Comparison of ENCODE assay signal across 16 cellular contexts in genomic region chr12:49036029-49036428, GRCh38. TPM values are rescaled to one million over a fixed set of nuclear protein-coding genes. Genes with fewer than 3 reads are reported as not detected.
DNase-seq lines count a peak whose midpoint lies in the region; ATAC-seq and TF ChIP-seq lines count a peak whose summit lies in the region.
"Had no signal": no experiment of that assay in that cellular context is flagged by ENCODE, and none has a peak within 500 bp of the region (broad histone marks: within the 10 kb centered on the region; RNA-seq: fewer than 3 reads in every experiment).

No MANE protein-coding gene starts in this region.

- no peak overlapping the region for H3K4me3 Mint-ChIP-seq in CD8-positive, alpha-beta T cell
- no peak overlapping the region for H3K4me3 Mint-ChIP-seq in T-helper 17 cell
- H3K4me3 Mint-ChIP-seq: B cell; CD4-positive, alpha-beta T cell; HFFc6 had no signal

- CTCF ChIA-PET in CD8-positive, alpha-beta T cell (lab: Charles Lee) = interaction anchor here (0.8 to 1.6 kb wide), 4 partner anchors 28 to 65 kb away, joined by 3 to 5 read pairs (median 4); partner anchors contain the start of gene WNT1

- ATAC-seq in CD8-positive, alpha-beta T cell = no peak
- no peak for ATAC-seq in T-helper 17 cell
- ATAC-seq: K562 had no signal

- no peak for TF ChIP-seq POLR2A in esophagus squamous epithelium (IDR thresholded peaks at IDR 0.05)

- DNase-seq in CD8-positive, alpha-beta T cell = no peak
- DNase-seq in T-helper 17 cell = no peak
- no peak for DNase-seq in NCI-H526 (lab: John Stamatoyannopoulos, UW)
- DNase-seq in esophagus squamous epithelium (lab: John Stamatoyannopoulos, UW) = no peak
- DNase-seq: C1 segment of cervical spinal cord; Caco-2; CD4-positive, alpha-beta T cell; DND-41; GDM1; HFFc6 had no signal

- no peaks in the 10 kb centered on the region for H3K27me3 Mint-ChIP-seq in CD8-positive, alpha-beta T cell (ENCODE audit: low read depth)
- H3K27me3 Mint-ChIP-seq in T-helper 17 cell = no peaks in the 10 kb centered on the region
- H3K27me3 Mint-ChIP-seq: B cell; CD4-positive, alpha-beta T cell had no signal

- no peaks in the 10 kb centered on the region for H3K4me1 Mint-ChIP-seq in CD8-positive, alpha-beta T cell (ENCODE audit: low read depth)
- peaks cover 8% of the 10 kb centered on the region for H3K4me1 Mint-ChIP-seq in T-helper 17 cell
- H3K4me1 Mint-ChIP-seq: B cell had no signal

- no peaks in the 10 kb centered on the region for H3K27me3 ChIP-seq in CD8-positive, alpha-beta T cell (ENCODE audit: insufficient read depth, low read length)
- H3K27me3 ChIP-seq in neutrophil (no peaks in the 10 kb centered on the region), esophagus squamous epithelium (no peaks in the 10 kb centered on the region)

- H3K27ac ChIP-seq in CD8-positive, alpha-beta T cell (ENCODE audit: low read depth, low read length) = no peak overlapping the region
- H3K27ac ChIP-seq in neutrophil (peak overlapping the region; percentile 67), esophagus squamous epithelium (no peak overlapping the region)
- H3K27ac ChIP-seq: HL-60 had no signal

- H3K4me3 ChIP-seq in CD8-positive, alpha-beta T cell (ENCODE audit: low read depth, low read length) = no peak overlapping the region
- H3K4me3 ChIP-seq in neutrophil (ENCODE audit: low read depth in 1 of 2, low read length in 1 of 2) (no peak overlapping the region), esophagus squamous epithelium (no peak overlapping the region)
- H3K4me3 ChIP-seq: HAP-1, K562 had no signal

- H3K36me3 ChIP-seq in CD8-positive, alpha-beta T cell (ENCODE audit: insufficient read depth, low read length) = peaks cover 47% of the 10 kb centered on the region
- peaks cover 97% of the 10 kb centered on the region for H3K36me3 ChIP-seq in neutrophil
- H3K36me3 ChIP-seq in esophagus squamous epithelium = peaks cover 79 to 100% (median 86%) of the 10 kb centered on the region in 3 donors

- intact Hi-C loops in CD8-positive, alpha-beta T cell (cut with DNase I, micrococcal nuclease) = no loop called here
- intact Hi-C loops in esophagus squamous epithelium (cut with DNase I) = no loop called here

- peak overlapping the region; percentile 47 for H3K27ac Mint-ChIP-seq in CD8-positive, alpha-beta T cell
- peak overlapping the region; percentile 60 for H3K27ac Mint-ChIP-seq in T-helper 17 cell
- H3K27ac Mint-ChIP-seq: B cell; CD4-positive, alpha-beta T cell; HFFc6 had no signal

- no peak for TF ChIP-seq CTCF in CD8-positive, alpha-beta T cell (IDR thresholded peaks at IDR 0.05)
- no peak for TF ChIP-seq CTCF in neutrophil (IDR thresholded peaks at IDR 0.05)
- no peak for TF ChIP-seq CTCF in esophagus squamous epithelium (IDR thresholded peaks at IDR 0.05)

- no peaks in the 10 kb centered on the region for H3K9me3 Mint-ChIP-seq in CD8-positive, alpha-beta T cell
- H3K9me3 Mint-ChIP-seq: CD4-positive, alpha-beta T cell; HFFc6 had no signal

- H3K9me3 ChIP-seq in CD8-positive, alpha-beta T cell (ENCODE audit: low read length) = no peaks in the 10 kb centered on the region
- H3K9me3 ChIP-seq in T-helper 17 cell (ENCODE audit: control insufficient read depth, low read length, poor library complexity, severe bottlenecking) = no peaks in the 10 kb centered on the region
- H3K9me3 ChIP-seq in neutrophil = no peaks in the 10 kb centered on the region
- no peaks in the 10 kb centered on the region for H3K9me3 ChIP-seq in esophagus squamous epithelium
- H3K9me3 ChIP-seq: Caco-2, HAP-1 had no signal

- 74 to 88% methylated on average over 4 of the region's 4 CpGs for WGBS in esophagus squamous epithelium, 2 donors

- POLR2A ChIA-PET in CD8-positive, alpha-beta T cell (lab: Charles Lee) = interaction anchor here (0.7 kb wide), 2 partner anchors 75 to 78 kb away, joined by 3 to 5 read pairs; no protein-coding TSS in a partner anchor

- peaks cover 76% of the 10 kb centered on the region for H3K36me3 Mint-ChIP-seq in CD8-positive, alpha-beta T cell
- H3K36me3 Mint-ChIP-seq in T-helper 17 cell (ENCODE audit: low read depth) = peaks cover 3% of the 10 kb centered on the region

- no peaks in the 10 kb centered on the region for H3K4me1 ChIP-seq in CD8-positive, alpha-beta T cell (ENCODE audit: insufficient read depth, low read length)
- H3K4me1 ChIP-seq in neutrophil (ENCODE audit: control insufficient read depth in 1 of 2, insufficient read depth in 1 of 2, low read depth in 1 of 2, low read length in 1 of 2) (peaks cover 9 to 14% of the 10 kb centered on the region in 2 experiments), esophagus squamous epithelium (no peaks in the 10 kb centered on the region)
- H3K4me1 ChIP-seq: Caco-2, HAP-1 had no signal

RNA-seq across cellular contexts. Expression of gene PRKAG1, which starts 17.5 kb away (rescaled TPM):
- total RNA-seq in CD8-positive, alpha-beta T cell = 10 to 100 TPM; 30.2 to 34.3 TPM
- total RNA-seq in T-helper 17 cell (10 to 100 TPM; 41.4 to 47.7 TPM), esophagus squamous epithelium (10 to 100 TPM; 31.9 to 58.6 (median 47.8) TPM)

RNA-seq across cellular contexts. Expression of gene KMT2D, which starts 24.6 kb away (rescaled TPM):
- total RNA-seq in CD8-positive, alpha-beta T cell = 100 to 1,000 TPM; 112 to 127 TPM
- 100 to 1,000 TPM; 137 to 139 TPM for total RNA-seq in T-helper 17 cell
- total RNA-seq in esophagus squamous epithelium = 10 to 100 TPM; 29.4 to 67.9 (median 47.9) TPM

RNA-seq across cellular contexts. Expression of gene RHEBL1, which starts 33.8 kb away (rescaled TPM):
- total RNA-seq in CD8-positive, alpha-beta T cell = 1 to 10 TPM; 4.7 to 5.6 TPM
- total RNA-seq in T-helper 17 cell (1 to 10 TPM; 7.9 to 8.1 TPM), esophagus squamous epithelium (under 1 TPM in 2 of 4 donors, not detected in 2; 0.23 to 0.44 TPM)

RNA-seq across cellular contexts. Expression of gene DDN, which starts 36.9 kb away (rescaled TPM):
- 1 to 10 TPM; 1.3 TPM for total RNA-seq in CD8-positive, alpha-beta T cell
- under 1 TPM; 0.62 to 0.70 TPM for total RNA-seq in T-helper 17 cell
- under 1 TPM; 0.19 to 0.40 (median 0.26) TPM for total RNA-seq in esophagus squamous epithelium

RNA-seq across cellular contexts. Expression of gene WNT1, which starts 57.9 kb away (rescaled TPM):
- 1 to 10 TPM; 5.6 to 5.9 TPM for total RNA-seq in CD8-positive, alpha-beta T cell
- total RNA-seq in T-helper 17 cell (1 to 10 TPM; 2.2 to 2.3 TPM), esophagus squamous epithelium (under 1 TPM in 1 of 4 donors, not detected in 3; 0.41 TPM)
- total RNA-seq: B cell, Caco-2, H1, HFFc6, K562 had no signal
